In genomic region chr9:89427621-89428221, GRCh38 we compare ENCODE assay signal across 9 cellular contexts.
DNase-seq lines count a peak whose midpoint lies in the region; ATAC-seq and TF ChIP-seq lines count a peak whose summit lies in the region.
"Had no signal": no experiment of that assay in that cellular context is flagged by ENCODE, and none has a peak within 500 bp of the region (broad histone marks: within the 10 kb centered on the region; RNA-seq: fewer than 3 reads in every experiment).

No MANE protein-coding gene starts in this region.

- no peak overlapping the region for H3K4me3 ChIP-seq in vagina

- no peak for TF ChIP-seq CTCF in vagina (IDR thresholded peaks at IDR 0.05)

- H3K36me3 ChIP-seq in vagina = no peaks in the 10 kb centered on the region

- TF ChIP-seq POLR2A in vagina (IDR thresholded peaks at IDR 0.05) = no peak

- no peak for ATAC-seq in Right ventricle myocardium superior (ENCODE audit: poor library complexity)
- ATAC-seq in HG03095 (IDR thresholded peaks at IDR 0.05; ENCODE audit: unreplicated experiment) = no peak
- ATAC-seq: left colon had no signal

- intact Hi-C loops in Right ventricle myocardium superior (cut with DNase I) = no loop called here
- intact Hi-C loops in vagina (cut with DNase I) = no loop called here

- peaks cover 42% of the 10 kb centered on the region for H3K4me1 ChIP-seq in vagina

- no peaks in the 10 kb centered on the region for H3K9me3 ChIP-seq in vagina

- H3K27ac ChIP-seq in vagina = no peak overlapping the region

- DNase-seq in HK-2 (ENCODE audit: unreplicated experiment) = peak; percentile 69
- DNase-seq in activated CD8-positive, alpha-beta memory T cell treated with anti-CD3 and anti-CD28 coated beads for 24 hours = peak; percentile 91
- peak; percentile 68 for DNase-seq in effector CD4-positive, alpha-beta T cell
- peak; percentile 61 to 65 for DNase-seq in stimulated activated CD8-positive, alpha-beta memory T cell treated with anti-CD3 and anti-CD28 coated beads, Interleukin-2, amount 100 ng/mL, for 1 hour (ENCODE audit: low read depth in 2 of 2)
- DNase-seq in Right ventricle myocardium superior = no peak
- no peak for DNase-seq in HT-29 (ENCODE audit: low spot score)
- no peak for DNase-seq in vagina (ENCODE audit: extremely low spot score in 2 of 2)
- DNase-seq: left colon had no signal

- H3K27me3 ChIP-seq in vagina = no peaks in the 10 kb centered on the region

Comparison
In these comparisons a context has a peak if more than half of its experiments do, and no peak if none do; other contexts are left out.
1. DNase-seq: peak in HK-2 (single experiment), activated CD8-positive, alpha-beta memory T cell treated with anti-CD3 and anti-CD28 coated beads for 24 hours (single experiment), effector CD4-positive, alpha-beta T cell (single experiment) and stimulated activated CD8-positive, alpha-beta memory T cell treated with anti-CD3 and anti-CD28 coated beads, Interleukin-2, amount 100 ng/mL, for 1 hour (2 of 2); none in Right ventricle myocardium superior (single experiment), HT-29 (single experiment) and vagina (0 of 2).